Comparison of ENCODE assay signal across 29 cellular contexts in genomic region chr22:26828311-26828710, GRCh38.
DNase-seq lines count a peak whose midpoint lies in the region; ATAC-seq, FAIRE-seq and TF ChIP-seq lines count a peak whose summit lies in the region.
"Had no signal": no experiment of that assay in that cellular context is flagged by ENCODE, and none has a peak within 500 bp of the region (broad histone marks: within the 10 kb centered on the region; RNA-seq: fewer than 3 reads in every experiment).

No MANE protein-coding gene starts in this region.

- no peak overlapping the region for H2AFZ ChIP-seq in HepG2 (ENCODE audit: low read length)
- peak overlapping the region; percentile 18; the same call in 1 of the 2 replicates for H2AFZ ChIP-seq in GM12878 (ENCODE audit: control insufficient read depth, low read depth, low read length)
- H2AFZ ChIP-seq: GM23338 had no signal

- TF ChIP-seq EP300 in HepG2 (IDR thresholded peaks at IDR 0.05; ENCODE audit: low read depth in 2 of 2, low read length in 2 of 2), result no peak
- no peak for TF ChIP-seq EP300 in HepG2 (CRISPR knock-in tag; IDR thresholded peaks at IDR 0.05; ENCODE audit: borderline replicate concordance)
- TF ChIP-seq EP300 in GM12878 (IDR thresholded peaks at IDR 0.05; ENCODE audit: borderline replicate concordance in 1 of 2, control insufficient read depth in 1 of 2, low read depth in 2 of 2, low read length in 2 of 2), result no peak
- TF ChIP-seq EP300 in suprapubic skin (IDR thresholded peaks at IDR 0.05), result no peak

- BruUV-seq in HepG2 (replicated peaks; lab: Mats Ljungman, UMichigan) (no TSS peak), GM12878 (replicated peaks; lab: Mats Ljungman, UMichigan) (no TSS peak)

- H3K4me3 ChIP-seq in HepG2 (replicated peaks in 1 of 3; ENCODE audit: insufficient read depth in 1 of 3, low read depth in 2 of 3, low read length in 3 of 3) (no peak overlapping the region), right lobe of liver (no peak overlapping the region), GM12878 (no peak overlapping the region), suprapubic skin (no peak overlapping the region)
- H3K4me3 ChIP-seq: GM23338, left lung, psoas muscle had no signal

- ATAC-seq in HepG2 (no peak), right lobe of liver (no peak), GM12878 (peak; percentile 72), HG02623 (IDR thresholded peaks at IDR 0.05; ENCODE audit: unreplicated experiment) (no peak), T-helper 17 cell (no peak)
- ATAC-seq: GM23338, left lung, psoas muscle, WTC11 had no signal

- H3K9ac ChIP-seq in HepG2 (ENCODE audit: insufficient read depth, low read depth, low read length), result no peak overlapping the region
- no peak overlapping the region for H3K9ac ChIP-seq in GM12878 (ENCODE audit: control insufficient read depth, insufficient read depth, low read length)

- CTCF ChIA-PET in HepG2 (lab: Yijun Ruan, JAX; ENCODE audit: low intra/inter-chr PET ratio, low total read pairs), result no interaction called here
- CTCF ChIA-PET in GM12878 (lab: Yijun Ruan, JAX), result interaction anchor here (0.9 kb wide), 1 partner anchor 19 kb away, joined by 3 read pairs; no protein-coding TSS in a partner anchor

- TF ChIP-seq POLR2A in HepG2 (IDR thresholded peaks at IDR 0.05; ENCODE audit: insufficient read depth in 1 of 2, low read depth in 2 of 2, low read length in 2 of 2), result no peak
- TF ChIP-seq POLR2A in right lobe of liver (IDR thresholded peaks at IDR 0.05), result no peak
- no peak for TF ChIP-seq POLR2A in GM12878 (IDR thresholded peaks at IDR 0.05; ENCODE audit: low read depth, low read length)
- no peak for TF ChIP-seq POLR2A in suprapubic skin (IDR thresholded peaks at IDR 0.05)

- no peak overlapping the region for H3K4me2 ChIP-seq in HepG2 (ENCODE audit: low read depth, low read length)
- 0 out of 2 replicates have a peak overlapping the region, but pooled peaks have one; percentile 29 for H3K4me2 ChIP-seq in GM12878 (ENCODE audit: control insufficient read depth, insufficient read depth)
- H3K4me2 ChIP-seq: GM23338 had no signal

- 33% methylated on average over 2 of the region's 3 CpGs for WGBS in HepG2 (ENCODE audit: low lambda C conversion rate)
- 100% methylated on average over 1 of the region's 3 CpGs for WGBS in right lobe of liver (ENCODE audit: insufficient coverage, low coverage, low lambda C conversion rate, missing lambda C conversion rate)
- WGBS in GM12878 (ENCODE audit: insufficient coverage, insufficient replicate concordance, low lambda C conversion rate, missing lambda C conversion rate), result 19% methylated on average over 3 of the region's 3 CpGs
- WGBS in suprapubic skin, result 88% methylated on average over 3 of the region's 3 CpGs

- H3K27me3 ChIP-seq in HepG2 (ENCODE audit: control insufficient read depth in 1 of 2, insufficient read depth in 2 of 2, low read length in 2 of 2) (peaks cover 2 to 24% of the 10 kb centered on the region in 2 experiments; a peak in 3 of 5 replicates), right lobe of liver (no peaks in the 10 kb centered on the region), GM12878 (replicated peaks in 1 of 2; ENCODE audit: control insufficient read depth in 2 of 2, insufficient read depth in 2 of 2, low read length in 1 of 2) (no peaks in the 10 kb centered on the region), suprapubic skin (no peaks in the 10 kb centered on the region)
- H3K27me3 ChIP-seq: BE2C, brain microvascular endothelial cell, left lung had no signal

- SMC1A ChIA-PET in GM12878 (lab: Charles Lee; ENCODE audit: uncharacterized antibody, unreplicated experiment), result interaction anchor here (0.6 kb wide), 1 partner anchor 1716 kb away, joined by 3 read pairs; no protein-coding TSS in a partner anchor

- FAIRE-seq in HepG2 (lab: Jason Lieb, UNC) (no peak), GM12878 (lab: Jason Lieb, UNC) (no peak)
- FAIRE-seq: G401.6, islet of Langerhans had no signal

- TF ChIP-seq CTCF in HepG2 (CRISPR knock-in tag; IDR thresholded peaks at IDR 0.05) (no peak), right lobe of liver (IDR thresholded peaks at IDR 0.05) (no peak), GM12878 (IDR thresholded peaks at IDR 0.05 in 2 of 3, conservative IDR thresholded peaks at IDR 0.05 in 1 of 3; ENCODE audit: control insufficient read depth in 2 of 3, extremely low read depth in 1 of 3, insufficient read depth in 1 of 3, low read depth in 3 of 3, low read length in 3 of 3) (no peak), suprapubic skin (IDR thresholded peaks at IDR 0.05) (no peak)

- RAD21 ChIA-PET in GM12878 (lab: Charles Lee; ENCODE audit: unreplicated experiment), result no interaction called here

- TF ChIP-seq RAD21 in HepG2 (CRISPR knock-in tag; IDR thresholded peaks at IDR 0.05) (no peak), GM12878 (IDR thresholded peaks at IDR 0.05; ENCODE audit: insufficient read depth, low read depth, low read length) (no peak)

- H3K27ac Mint-ChIP-seq in T-helper 17 cell, result no peak overlapping the region
- H3K27ac Mint-ChIP-seq: activated naive CD4-positive, alpha-beta T cell treated with anti-CD3 and anti-CD28 coated beads for 36 hours; activated T-helper 1 cell treated with anti-CD3 and anti-CD28 coated beads, Interleukin-12 subunit alpha, Interleukin-12 subunit beta, Interleukin-2, Interleukin-4 antibody, amounts not matched to agents 30 ng/mL and 10 ng/mL and 1 ng/mL, durations not matched to agents 14 hours and 24 hours and 36 hours; GM23338; HFFc6; stimulated activated naive CD8-positive, alpha-beta T cell treated with anti-CD3 and anti-CD28 coated beads, Interleukin-15, Interleukin-2, amounts not matched to agents 100 ng/mL and 50 ng/mL, for 24 hours; WTC11 had no signal

- no peaks in the 10 kb centered on the region for H3K9me3 ChIP-seq in HepG2 (ENCODE audit: low read length)
- no peaks in the 10 kb centered on the region for H3K9me3 ChIP-seq in right lobe of liver
- no peaks in the 10 kb centered on the region for H3K9me3 ChIP-seq in GM12878 (replicated peaks; ENCODE audit: control insufficient read depth, insufficient read depth, low read length)
- no peaks in the 10 kb centered on the region for H3K9me3 ChIP-seq in T-helper 17 cell (ENCODE audit: control insufficient read depth, low read length, poor library complexity, severe bottlenecking)
- no peaks in the 10 kb centered on the region for H3K9me3 ChIP-seq in suprapubic skin
- H3K9me3 ChIP-seq: BE2C, left lung, psoas muscle had no signal

- H3K4me1 ChIP-seq in HepG2 (ENCODE audit: insufficient read depth, low read length) (no peaks in the 10 kb centered on the region), right lobe of liver (no peaks in the 10 kb centered on the region), GM12878 (ENCODE audit: control insufficient read depth, insufficient read depth, low read length) (no peaks in the 10 kb centered on the region), suprapubic skin (no peaks in the 10 kb centered on the region)
- H3K4me1 ChIP-seq: BE2C, left lung, psoas muscle had no signal

- no peak for DNase-seq in HepG2 (ENCODE audit: low spot score)
- DNase-seq in right lobe of liver, result no peak
- peak; percentile 43 for DNase-seq in M059J (ENCODE audit: low read depth)
- no peak for DNase-seq in GM12878 (ENCODE audit: low read depth, low spot score)
- no peak for DNase-seq in effector CD4-positive, alpha-beta T cell
- no peak for DNase-seq in T-helper 17 cell
- DNase-seq in suprapubic skin (ENCODE audit: low spot score in 2 of 2), result no peak
- DNase-seq: activated CD4-positive, alpha-beta T cell treated with anti-CD3 and anti-CD28 coated beads, Interleukin-2, amount 50 U/mL, for 1 hour; activated naive CD4-positive, alpha-beta T cell treated with anti-CD3 and anti-CD28 coated beads for 36 hours; BE2C; brain microvascular endothelial cell; CD8-positive, alpha-beta memory T cell; DMS 273 treated with DMSO at 0.1 percent for 48 hours; glutamatergic neuron; HFFc6; left lung; NCI-H1417 treated with DMSO at 0.1 percent for 48 hours; NCI-H2081; NCI-H2227 treated with DMSO at 0.1 percent for 48 hours; NCI-H774; psoas muscle; Right ventricle myocardium superior had no signal

- in situ Hi-C loops in HepG2 (cut with HindIII; ENCODE audit: extremely low pct_ligation_motif_present, low pct_unique_long_range_greater_than_20kb) (no loop called here), GM12878 (cut with MboI) (no loop called here)

- peaks cover 8% of the 10 kb centered on the region for H3K4me1 Mint-ChIP-seq in T-helper 17 cell
- H3K4me1 Mint-ChIP-seq: CD8-positive, alpha-beta memory T cell; WTC11 had no signal

- intact Hi-C loops in HepG2 (cut with micrococcal nuclease; ENCODE audit: unreplicated experiment), result no loop called here
- intact Hi-C loops in right lobe of liver (cut with DNase I), result no loop called here
- intact Hi-C loops in GM12878 (cut with micrococcal nuclease; ENCODE audit: unreplicated experiment), result no loop called here

- POLR2A ChIA-PET in HepG2 (lab: Yijun Ruan, JAX), result no interaction called here
- POLR2A ChIA-PET in GM12878 (lab: Charles Lee), result no interaction called here

- H4K20me1 ChIP-seq in HepG2 (ENCODE audit: insufficient read depth, low read length) (no peaks in the 10 kb centered on the region), GM12878 (ENCODE audit: control insufficient read depth, insufficient read depth) (no peaks in the 10 kb centered on the region)

- H3K36me3 ChIP-seq in HepG2 (replicated peaks in 1 of 2; ENCODE audit: control insufficient read depth in 1 of 2, insufficient read depth in 2 of 2, low read length in 2 of 2) (no peaks in the 10 kb centered on the region), right lobe of liver (no peaks in the 10 kb centered on the region), GM12878 (ENCODE audit: control insufficient read depth in 2 of 2, insufficient read depth in 2 of 2, low read length in 1 of 2) (no peaks in the 10 kb centered on the region), suprapubic skin (no peaks in the 10 kb centered on the region)
- H3K36me3 ChIP-seq: BE2C, brain microvascular endothelial cell, left lung had no signal

- H3K36me3 Mint-ChIP-seq in T-helper 17 cell (ENCODE audit: low read depth), result peaks cover 2% of the 10 kb centered on the region
- H3K36me3 Mint-ChIP-seq: WTC11 had no signal

- no peaks in the 10 kb centered on the region for H3K79me2 ChIP-seq in HepG2 (ENCODE audit: insufficient read depth, low read length)
- H3K79me2 ChIP-seq in GM12878 (ENCODE audit: control insufficient read depth, insufficient read depth, low read length), result no peaks in the 10 kb centered on the region

- no peaks in the 10 kb centered on the region for H3K27me3 Mint-ChIP-seq in T-helper 17 cell
- H3K27me3 Mint-ChIP-seq: CD8-positive, alpha-beta memory T cell; stimulated activated naive CD8-positive, alpha-beta T cell treated with anti-CD3 and anti-CD28 coated beads, Interleukin-15, Interleukin-2, amounts not matched to agents 100 ng/mL and 50 ng/mL, for 24 hours had no signal

- H3K27ac ChIP-seq in HepG2 (ENCODE audit: extremely low read length, insufficient read depth, low read length) (no peak overlapping the region), right lobe of liver (no peak overlapping the region), GM12878 (ENCODE audit: control insufficient read depth, insufficient read depth) (no peak overlapping the region), suprapubic skin (no peak overlapping the region)
- H3K27ac ChIP-seq: brain microvascular endothelial cell, left lung, psoas muscle had no signal

- H3K4me3 Mint-ChIP-seq in T-helper 17 cell, result no peak overlapping the region
- H3K4me3 Mint-ChIP-seq: activated naive CD4-positive, alpha-beta T cell treated with anti-CD3 and anti-CD28 coated beads for 36 hours; activated T-helper 1 cell treated with anti-CD3 and anti-CD28 coated beads, Interleukin-12 subunit alpha, Interleukin-12 subunit beta, Interleukin-2, Interleukin-4 antibody, amounts not matched to agents 30 ng/mL and 10 ng/mL and 1 ng/mL, durations not matched to agents 14 hours and 24 hours and 36 hours; CD8-positive, alpha-beta memory T cell; GM23338; HFFc6; stimulated activated naive CD8-positive, alpha-beta T cell treated with anti-CD3 and anti-CD28 coated beads, Interleukin-15, Interleukin-2, amounts not matched to agents 100 ng/mL and 50 ng/mL, for 24 hours; WTC11 had no signal

Comparison
In these comparisons a context has a peak if more than half of its experiments do, and no peak if none do; other contexts are left out.
1. Of the 75 proteins assayed by ChIP-seq in both HepG2 and GM12878: peak only in HepG2: none; only in GM12878: ATF7 and CREM; in both: none; in neither: 72; mixed calls (peak in some experiments, not most) for 1.